ENCODE assay signal across 8 cellular contexts in the genomic region with DNA sequence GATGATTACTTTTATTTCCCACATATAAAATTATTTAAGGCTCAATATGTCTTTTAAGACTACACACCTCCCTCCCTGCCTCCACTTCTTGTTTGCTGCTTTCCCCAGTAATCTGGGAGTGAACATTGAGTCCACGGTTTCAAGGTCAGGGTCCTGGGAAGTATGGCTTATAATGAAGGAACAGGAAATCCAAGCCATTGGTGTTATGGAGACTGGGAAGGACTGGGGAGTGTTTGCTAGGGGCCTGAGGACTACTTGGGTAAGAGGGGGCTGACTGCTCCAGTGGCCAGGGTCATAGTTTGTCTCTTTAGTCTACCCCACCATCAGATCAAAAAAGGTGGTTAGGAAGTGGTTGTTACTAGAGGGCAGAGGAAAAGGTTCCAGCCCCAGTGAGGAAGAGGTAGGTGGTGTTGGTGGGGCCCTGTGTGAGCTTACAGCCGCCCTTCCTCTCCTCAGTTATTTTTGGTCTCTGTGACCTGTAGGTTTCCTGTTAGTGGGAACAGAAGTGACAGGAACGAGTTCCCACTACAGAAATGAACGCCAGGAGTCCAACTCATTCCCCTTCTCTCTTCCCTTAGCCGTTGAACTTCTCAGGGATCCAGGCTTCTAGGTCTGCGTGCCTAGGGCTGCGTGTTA. TPM values are rescaled to one million over a fixed set of nuclear protein-coding genes. Genes with fewer than 3 reads are reported as not detected.
DNase-seq lines count a peak whose midpoint lies in the region; ATAC-seq and TF ChIP-seq lines count a peak whose summit lies in the region.

No MANE protein-coding gene starts in this region.

- TF ChIP-seq POLR2A in vagina (IDR thresholded peaks at IDR 0.05) = no peak

- H3K9ac ChIP-seq in colonic mucosa (ENCODE audit: low read depth in 2 of 2, low read length in 2 of 2) = peak overlapping the region; percentile 15 to 59

- H3K36me3 ChIP-seq in colonic mucosa = no peaks in the 10 kb centered on the region
- no peaks in the 10 kb centered on the region for H3K36me3 ChIP-seq in mucosa of descending colon (ENCODE audit: low read depth)
- no peaks in the 10 kb centered on the region for H3K36me3 ChIP-seq in vagina

- H3K27ac ChIP-seq in 22Rv1 (peak overlapping the region; percentile 64), colonic mucosa (peak overlapping the region; percentile 83), vagina (peak overlapping the region; percentile 93)

- TF ChIP-seq CTCF in 22Rv1 (IDR thresholded peaks at IDR 0.05) (no peak), colonic mucosa (IDR thresholded peaks at IDR 0.05) (no peak), mucosa of descending colon (IDR thresholded peaks at IDR 0.05) (no peak), vagina (IDR thresholded peaks at IDR 0.05) (no peak)

- H3K4me1 ChIP-seq in colonic mucosa (peaks cover 7% of the 10 kb centered on the region), mucosa of descending colon (ENCODE audit: low read depth) (peaks cover 15% of the 10 kb centered on the region), vagina (peaks cover 23% of the 10 kb centered on the region)

- peak overlapping the region; percentile 88 for H3K4me3 ChIP-seq in colonic mucosa
- no peak overlapping the region for H3K4me3 ChIP-seq in mucosa of descending colon
- peak overlapping the region; percentile 65 to 78 for H3K4me3 ChIP-seq in vagina

- no peaks in the 10 kb centered on the region for H3K27me3 ChIP-seq in colonic mucosa
- H3K27me3 ChIP-seq in vagina = no peaks in the 10 kb centered on the region

- H3K9me3 ChIP-seq in colonic mucosa (no peaks in the 10 kb centered on the region), mucosa of descending colon (no peaks in the 10 kb centered on the region), vagina (no peaks in the 10 kb centered on the region)

- intact Hi-C loops in colonic mucosa (cut with DNase I) (no loop called here), mucosa of descending colon (cut with DNase I, micrococcal nuclease) (no loop called here), vagina (cut with DNase I) (no loop called here)

- peak; percentile 47 for DNase-seq in NOMO-1 treated with DMSO at 0.1 percent for 48 hours (lab: John Stamatoyannopoulos, UW; ENCODE audit: unreplicated experiment)
- no peak for DNase-seq in colonic mucosa
- no peak for DNase-seq in mucosa of descending colon
- DNase-seq in vagina (ENCODE audit: extremely low spot score in 2 of 2) = no peak
- no peak for DNase-seq in NCI-H524 (lab: John Stamatoyannopoulos, UW)
- no peak for DNase-seq in HuH-7.5 (ENCODE audit: low spot score)

- ATAC-seq in GM19438 (IDR thresholded peaks at IDR 0.05; ENCODE audit: low read depth, unreplicated experiment) = peak; percentile 13
- peak; percentile 38 for ATAC-seq in mucosa of descending colon

RNA-seq across cellular contexts. Expression of a gene that starts 0.7 kb away (rescaled TPM):
- total RNA-seq in colonic mucosa = 10 to 100 TPM; 11.0 to 13.9 TPM
- 1 to 10 TPM; 3.8 to 7.3 (median 6.6) TPM for total RNA-seq in mucosa of descending colon
- 2.0 TPM for total RNA-seq in vagina

RNA-seq across cellular contexts. Expression of a gene that starts 8.8 kb away (rescaled TPM):
- under 1 TPM; 0.22 to 0.40 TPM for total RNA-seq in colonic mucosa
- 1 to 10 TPM in 2 of 3 donors, under 1 TPM in 1; 0.55 to 1.7 (median 1.3) TPM for total RNA-seq in mucosa of descending colon
- not detected for total RNA-seq in vagina

RNA-seq across cellular contexts. Expression of a gene that starts 12.2 kb away (rescaled TPM):
- 1 to 10 TPM in 1 of 2 donors, under 1 TPM in 1; 0.89 to 7.3 TPM for total RNA-seq in colonic mucosa
- 1 to 10 TPM; 2.5 to 9.2 (median 2.8) TPM for total RNA-seq in mucosa of descending colon
- total RNA-seq in vagina = 10.1 TPM

RNA-seq across cellular contexts. Expression of a gene that starts 22.6 kb away (rescaled TPM):
- total RNA-seq in colonic mucosa (100 to 1,000 TPM; 190 to 204 TPM), mucosa of descending colon (100 to 1,000 TPM; 169 to 201 (median 185) TPM), vagina (155 TPM)

RNA-seq across cellular contexts. Expression of a gene that starts 39.2 kb away (rescaled TPM):
- total RNA-seq in colonic mucosa = 1 to 10 TPM in 1 of 2 donors, not detected in 1; 2.0 TPM
- total RNA-seq in mucosa of descending colon = under 1 TPM in 2 of 3 donors, not detected in 1; 0.25 to 0.26 TPM
- total RNA-seq in vagina = 16.0 TPM
